Comparison of ENCODE assay signal across 27 cellular contexts in the genomic region with DNA sequence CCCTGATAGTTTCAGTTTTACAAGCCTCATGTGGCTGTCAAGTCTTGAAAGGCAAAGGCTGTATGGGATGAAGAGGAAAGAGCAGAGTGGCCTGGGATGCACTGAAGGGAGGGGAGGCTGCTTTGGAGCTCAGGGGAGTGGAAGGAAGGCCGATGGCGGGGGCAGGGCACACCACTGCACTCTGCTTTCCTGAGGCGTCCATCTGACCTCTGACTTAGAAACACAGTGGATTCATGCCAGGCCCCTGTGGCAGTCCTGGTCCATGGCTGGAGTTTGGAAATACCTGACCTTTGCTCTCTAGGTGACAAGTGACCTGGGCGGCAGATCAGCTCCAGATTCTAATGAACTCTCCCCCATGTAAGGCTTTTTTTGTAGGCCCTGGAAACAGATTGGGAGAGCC. TPM values are rescaled to one million over a fixed set of nuclear protein-coding genes. Genes with fewer than 3 reads are reported as not detected.
A peak's percentile ranks its signal among the peaks of the same experiment; 100 is the strongest.
DNase-seq lines count a peak whose midpoint lies in the region; ATAC-seq and TF ChIP-seq lines count a peak whose summit lies in the region.
"Had no signal": no experiment of that assay in that cellular context is flagged by ENCODE, and none has a peak within 500 bp of the region (broad histone marks: within the 10 kb centered on the region; RNA-seq: fewer than 3 reads in every experiment).

No MANE protein-coding gene starts in this region.

- H3K9ac ChIP-seq in adipocyte (ENCODE audit: low read length) = peak overlapping the region; percentile 53
- H3K9ac ChIP-seq in MM.1S (ENCODE audit: low read length) = no peak overlapping the region

- H3K27me3 ChIP-seq in adipocyte (replicated peaks; ENCODE audit: control insufficient read depth, insufficient read depth, low read length) (no peaks in the 10 kb centered on the region), right lobe of liver (no peaks in the 10 kb centered on the region), MM.1S (replicated peaks; ENCODE audit: insufficient read depth, low read length) (no peaks in the 10 kb centered on the region)
- H3K27me3 ChIP-seq: BE2C, SJCRH30 had no signal

- no peaks in the 10 kb centered on the region for H3K9me3 Mint-ChIP-seq in activated naive CD4-positive, alpha-beta T cell treated with anti-CD3 and anti-CD28 coated beads, Interleukin-2, amount 50 U/mL, for 72 hours

- peak; percentile 69 to 80 (median 74) for ATAC-seq in right lobe of liver
- no peak for ATAC-seq in activated naive CD4-positive, alpha-beta T cell treated with anti-CD3 and anti-CD28 coated beads, Interleukin-2, amount 50 U/mL, for 72 hours
- ATAC-seq: K562, Right ventricle myocardium inferior had no signal

- no peak for TF ChIP-seq CTCF in right lobe of liver (IDR thresholded peaks at IDR 0.05)
- TF ChIP-seq CTCF in MM.1S (IDR thresholded peaks at IDR 0.05; ENCODE audit: low read length) = no peak

- H3K4me3 ChIP-seq in adipocyte (ENCODE audit: low read length) = no peak overlapping the region
- H3K4me3 ChIP-seq in right lobe of liver = no peak overlapping the region
- H3K4me3 ChIP-seq in MM.1S (ENCODE audit: low read length) = no peak overlapping the region
- H3K4me3 ChIP-seq: K562, PC-9, SJCRH30 had no signal

- no peak overlapping the region for H3K4me2 ChIP-seq in MM.1S (ENCODE audit: low read depth, low read length)
- H3K4me2 ChIP-seq: PC-9 had no signal

- no peaks in the 10 kb centered on the region for H3F3A ChIP-seq in MM.1S (ENCODE audit: insufficient read depth, low read length)

- no peak for TF ChIP-seq POLR2A in right lobe of liver (IDR thresholded peaks at IDR 0.05)

- no peaks in the 10 kb centered on the region for H3K79me2 ChIP-seq in MM.1S (ENCODE audit: low read length)

- H2AFZ ChIP-seq in MM.1S (ENCODE audit: low read length) = no peak overlapping the region
- H2AFZ ChIP-seq: PC-9 had no signal

- H3K27ac ChIP-seq in right lobe of liver = peak overlapping the region; percentile 40 to 58 (median 50)
- no peak overlapping the region for H3K27ac ChIP-seq in MM.1S (ENCODE audit: low read length)
- H3K27ac ChIP-seq: 22Rv1, HL-60, PC-9, SJCRH30 had no signal

- peaks cover 8 to 12% of the 10 kb centered on the region in 2 donors for H3K36me3 Mint-ChIP-seq in activated naive CD4-positive, alpha-beta T cell treated with anti-CD3 and anti-CD28 coated beads, Interleukin-2, amount 50 U/mL, for 72 hours

- intact Hi-C loops in right lobe of liver (cut with DNase I) = loop anchor here (10.0 kb wide), 1 partner anchor 107 kb away; no protein-coding TSS in a partner anchor

- H3K9me2 ChIP-seq in MM.1S (replicated peaks; ENCODE audit: insufficient read depth, low read length) = no peaks in the 10 kb centered on the region

- H3K9me3 ChIP-seq in adipocyte (ENCODE audit: control insufficient read depth, low read length) = no peaks in the 10 kb centered on the region
- H3K9me3 ChIP-seq in right lobe of liver = no peaks in the 10 kb centered on the region
- no peaks in the 10 kb centered on the region for H3K9me3 ChIP-seq in MM.1S (replicated peaks; ENCODE audit: insufficient read depth, low read length)
- H3K9me3 ChIP-seq: BE2C, SJCRH30 had no signal

- H3K36me3 ChIP-seq in adipocyte (ENCODE audit: control insufficient read depth, insufficient read depth, low read length, severe bottlenecking) (peaks cover 24% of the 10 kb centered on the region), right lobe of liver (peaks cover 0 to 34% (median 10%) of the 10 kb centered on the region in 4 donors), MM.1S (replicated peaks; ENCODE audit: insufficient read depth, low read length) (no peaks in the 10 kb centered on the region)
- H3K36me3 ChIP-seq: BE2C, SJCRH30 had no signal

- WGBS in right lobe of liver (ENCODE audit: insufficient coverage, low coverage, low lambda C conversion rate, missing lambda C conversion rate) = no CpG with 5 or more reads among the region's 4 CpGs

- no peaks in the 10 kb centered on the region for H4K20me1 ChIP-seq in MM.1S (ENCODE audit: insufficient read depth, low read length)

- no peak overlapping the region for H3K27ac Mint-ChIP-seq in activated naive CD4-positive, alpha-beta T cell treated with anti-CD3 and anti-CD28 coated beads, Interleukin-2, amount 50 U/mL, for 72 hours

- DNase-seq in DMS53 (lab: John Stamatoyannopoulos, UW) (peak; percentile 7), DMS53 treated with DMSO at 0.1 percent for 48 hours (lab: John Stamatoyannopoulos, UW; ENCODE audit: unreplicated experiment) (no peak), adipocyte (ENCODE audit: low read depth) (no peak), right lobe of liver (peak; percentile 80 to 95 (median 90)), MM.1S (no peak), medulla oblongata (ENCODE audit: extremely low spot score) (no peak)
- DNase-seq in stimulated activated naive CD4-positive, alpha-beta T cell (lab: John Stamatoyannopoulos, UW) = no peak
- DNase-seq in activated naive CD4-positive, alpha-beta T cell treated with anti-CD3 and anti-CD28 coated beads, Interleukin-2, amount 50 U/mL, for 72 hours (ENCODE audit: low spot score in 2 of 2) = no peak
- DNase-seq: ACHN; BE2C; Calu3; Kasumi-1; MV-4-11; NCI-H1105; NCI-H1436 treated with DMSO at 0.1 percent for 48 hours; NCI-H187 treated with DMSO at 0.1 percent for 48 hours; NCI-H2107; NCI-H446; NCI-H524 treated with DMSO at 0.1 percent for 48 hours; NCI-H774; NK-92 treated with Interleukin-12 subunit alpha and Interleukin-12 subunit beta, amount 100 ng/mL, for 24 hours; PC-9; SJCRH30 had no signal

- peaks cover 43% of the 10 kb centered on the region for H3K4me1 ChIP-seq in adipocyte (ENCODE audit: control insufficient read depth, insufficient read depth, low read length)
- H3K4me1 ChIP-seq in right lobe of liver = peaks cover 0 to 71% (median 33%) of the 10 kb centered on the region in 4 donors
- no peaks in the 10 kb centered on the region for H3K4me1 ChIP-seq in MM.1S (ENCODE audit: low read length)
- H3K4me1 ChIP-seq: SJCRH30 had no signal

RNA-seq across cellular contexts. Expression of a gene that starts 19.0 kb away (rescaled TPM):
- total RNA-seq in right lobe of liver = 100 to 1,000 TPM; 164 to 250 (median 219) TPM
- total RNA-seq in activated naive CD4-positive, alpha-beta T cell treated with anti-CD3 and anti-CD28 coated beads, Interleukin-2, amount 50 U/mL, for 72 hours = 10 to 100 TPM; 60.0 to 70.6 TPM

Comparison
In these comparisons a context has a peak if more than half of its experiments do, and no peak if none do; other contexts are left out.
1. DNase-seq: peak in DMS53 (single experiment) and right lobe of liver (3 of 3); none in DMS53 treated with DMSO at 0.1 percent for 48 hours (single experiment), adipocyte (single experiment), stimulated activated naive CD4-positive, alpha-beta T cell (0 of 6), MM.1S (single experiment), medulla oblongata (single experiment) and activated naive CD4-positive, alpha-beta T cell treated with anti-CD3 and anti-CD28 coated beads, Interleukin-2, amount 50 U/mL, for 72 hours (0 of 2).
2. ATAC-seq: peak in right lobe of liver (4 of 4); none in activated naive CD4-positive, alpha-beta T cell treated with anti-CD3 and anti-CD28 coated beads, Interleukin-2, amount 50 U/mL, for 72 hours (0 of 2).